Comparison of ENCODE assay signal across 9 cellular contexts in genomic region chr1:226691257-226691656, GRCh38. TPM values are rescaled to one million over a fixed set of nuclear protein-coding genes. Genes with fewer than 3 reads are reported as not detected.
DNase-seq lines count a peak whose midpoint lies in the region; ATAC-seq and TF ChIP-seq lines count a peak whose summit lies in the region.
"Had no signal": no experiment of that assay in that cellular context is flagged by ENCODE, and none has a peak within 500 bp of the region (broad histone marks: within the 10 kb centered on the region; RNA-seq: fewer than 3 reads in every experiment).

No MANE protein-coding gene starts in this region.

- DNase-seq in activated naive CD8-positive, alpha-beta T cell treated with anti-CD3 and anti-CD28 coated beads for 36 hours, result peak; percentile 75
- DNase-seq in gastrocnemius medialis, result no peak
- no peak for DNase-seq in NCI-H1694 treated with DMSO at 0.1 percent for 48 hours (lab: John Stamatoyannopoulos, UW)
- DNase-seq in NCI-H1436 (lab: John Stamatoyannopoulos, UW), result no peak
- DNase-seq in hippocampal formation (lab: John Stamatoyannopoulos, UW), result no peak
- DNase-seq: pancreas had no signal

- TF ChIP-seq POLR2A in gastrocnemius medialis (IDR thresholded peaks at IDR 0.05), result no peak
- TF ChIP-seq POLR2A in GM18505 (IDR thresholded peaks at IDR 0.05; ENCODE audit: borderline replicate concordance, extremely low read depth, insufficient read depth, insufficient read length), result no peak

- intact Hi-C loops in gastrocnemius medialis (cut with DNase I; ENCODE audit: low total_unique reads), result no loop called here

- in situ Hi-C loops in gastrocnemius medialis (cut with MboI; ENCODE audit: low sequenced_read_pairs in 4 of 4), result no loop called here

- ATAC-seq in GM18519 (IDR thresholded peaks at IDR 0.05; ENCODE audit: low FRiP score, unreplicated experiment) (peak; percentile 38), HG03565 (IDR thresholded peaks at IDR 0.05; ENCODE audit: unreplicated experiment) (peak; percentile 54), gastrocnemius medialis (no peak), GM18505 (IDR thresholded peaks at IDR 0.05; ENCODE audit: unreplicated experiment) (no peak)

- H3K36me3 ChIP-seq in gastrocnemius medialis, result no peaks in the 10 kb centered on the region
- H3K36me3 ChIP-seq: pancreas had no signal

- H3K36me3 Mint-ChIP-seq in activated naive CD8-positive, alpha-beta T cell treated with anti-CD3 and anti-CD28 coated beads for 36 hours, result peaks cover 64% of the 10 kb centered on the region

- H3K4me1 ChIP-seq in gastrocnemius medialis, result peaks cover 72 to 77% of the 10 kb centered on the region in 2 donors
- H3K4me1 ChIP-seq: pancreas had no signal

- no peaks in the 10 kb centered on the region for H3K9me3 ChIP-seq in gastrocnemius medialis
- H3K9me3 ChIP-seq: pancreas had no signal

- no peak for TF ChIP-seq CTCF in gastrocnemius medialis (IDR thresholded peaks at IDR 0.05 in 4 of 5, conservative IDR thresholded peaks at IDR 0.05 in 1 of 5)

- peak overlapping the region; percentile 70 for H3K4me3 Mint-ChIP-seq in activated naive CD8-positive, alpha-beta T cell treated with anti-CD3 and anti-CD28 coated beads for 36 hours

- peaks cover 92% of the 10 kb centered on the region for H3K4me1 Mint-ChIP-seq in activated naive CD8-positive, alpha-beta T cell treated with anti-CD3 and anti-CD28 coated beads for 36 hours

- no peaks in the 10 kb centered on the region for H3K27me3 ChIP-seq in gastrocnemius medialis
- H3K27me3 ChIP-seq: pancreas had no signal

- no peaks in the 10 kb centered on the region for H3K9me3 Mint-ChIP-seq in activated naive CD8-positive, alpha-beta T cell treated with anti-CD3 and anti-CD28 coated beads for 36 hours

- no peak overlapping the region for H3K4me3 ChIP-seq in gastrocnemius medialis
- H3K4me3 ChIP-seq: pancreas had no signal

- no peaks in the 10 kb centered on the region for H3K27me3 Mint-ChIP-seq in activated naive CD8-positive, alpha-beta T cell treated with anti-CD3 and anti-CD28 coated beads for 36 hours

- peak overlapping the region; percentile 68 to 89 (median 72) for H3K27ac ChIP-seq in gastrocnemius medialis
- H3K27ac ChIP-seq: pancreas had no signal

- H3K27ac Mint-ChIP-seq in activated naive CD8-positive, alpha-beta T cell treated with anti-CD3 and anti-CD28 coated beads for 36 hours, result peak overlapping the region; percentile 98

RNA-seq across cellular contexts. Expression of gene ITPKB, which starts 47.8 kb away (rescaled TPM):
- total RNA-seq in activated naive CD8-positive, alpha-beta T cell treated with anti-CD3 and anti-CD28 coated beads for 36 hours, result 10 to 100 TPM; 30.7 to 30.8 TPM
- 10 to 100 TPM in 1 of 4 donors, 1 to 10 TPM in 3; 7.1 to 13.9 (median 7.8) TPM for total RNA-seq in gastrocnemius medialis

Comparison
In these comparisons a context has a peak if more than half of its experiments do, and no peak if none do; other contexts are left out.
1. ATAC-seq: peak in GM18519 (single experiment) and HG03565 (single experiment); none in gastrocnemius medialis (0 of 2) and GM18505 (single experiment).